In genomic region chr7:146366938-146367337, GRCh38 we compare ENCODE assay signal across 23 cellular contexts.
A peak's percentile ranks its signal among the peaks of the same experiment; 100 is the strongest.
DNase-seq lines count a peak whose midpoint lies in the region; ATAC-seq lines count a peak whose summit lies in the region.
"Had no signal": no experiment of that assay in that cellular context is flagged by ENCODE, and none has a peak within 500 bp of the region (broad histone marks: within the 10 kb centered on the region; RNA-seq: fewer than 3 reads in every experiment).

No MANE protein-coding gene starts in this region.

- H3K27ac Mint-ChIP-seq in T-helper 17 cell: no peak overlapping the region
- H3K27ac Mint-ChIP-seq: HFFc6 had no signal

- no peaks in the 10 kb centered on the region for H3K27me3 Mint-ChIP-seq in T-helper 17 cell

- no peaks in the 10 kb centered on the region for H3K9me3 ChIP-seq in T-helper 17 cell (ENCODE audit: control insufficient read depth, low read length, poor library complexity, severe bottlenecking)
- H3K9me3 ChIP-seq: uterus had no signal

- H3K4me1 Mint-ChIP-seq in T-helper 17 cell: no peaks in the 10 kb centered on the region

- peak; percentile 15 for DNase-seq in NCI-H2196 (lab: John Stamatoyannopoulos, UW; ENCODE audit: unreplicated experiment)
- DNase-seq in NCI-H2196 treated with DMSO at 0.1 percent for 48 hours (lab: John Stamatoyannopoulos, UW; ENCODE audit: unreplicated experiment): no peak
- peak; percentile 1 for DNase-seq in amniotic epithelial cell (ENCODE audit: low read depth)
- peak; percentile 28 for DNase-seq in fibroblast of gingiva (ENCODE audit: low read depth)
- peak; percentile 48 for DNase-seq in stromal cell of bone marrow (ENCODE audit: low read depth)
- DNase-seq in cerebellar cortex (ENCODE audit: low spot score): no peak
- DNase-seq in T-helper 17 cell: no peak
- DNase-seq: 8988T; activated CD4-positive, alpha-beta T cell treated with anti-CD3 and anti-CD28 coated beads, Interleukin-2, amount 50 U/mL, for 4 hours; activated gamma-delta T cell treated with Interleukin-2 at 50 U/mL for 16 hours; activated T-cell treated with anti-CD3 and anti-CD28 coated beads for 4 hours; amygdala; cortex of kidney; HFFc6; left ventricle myocardium superior; NCI-H1048; NCI-H2081; NCI-H526; psoas muscle; SHP77 treated with DMSO at 0.1 percent for 48 hours; substantia nigra; uterus had no signal

- no peaks in the 10 kb centered on the region for H3K36me3 Mint-ChIP-seq in T-helper 17 cell (ENCODE audit: low read depth)

- no peak overlapping the region for H3K4me3 Mint-ChIP-seq in T-helper 17 cell
- H3K4me3 Mint-ChIP-seq: HFFc6 had no signal

- ATAC-seq in HG02973 (IDR thresholded peaks at IDR 0.05; ENCODE audit: unreplicated experiment) (no peak), T-helper 17 cell (no peak)
- ATAC-seq: left ventricle myocardium superior, psoas muscle had no signal

Comparison
In these comparisons a context has a peak if more than half of its experiments do, and no peak if none do; other contexts are left out.
1. DNase-seq: peak in NCI-H2196 (single experiment), amniotic epithelial cell (single experiment), fibroblast of gingiva (single experiment) and stromal cell of bone marrow (single experiment); none in NCI-H2196 treated with DMSO at 0.1 percent for 48 hours (single experiment), cerebellar cortex (single experiment) and T-helper 17 cell (0 of 3).